19 cellular contexts compared by ENCODE assay signal in genomic region chr1:41073971-41074370, GRCh38. TPM values are rescaled to one million over a fixed set of nuclear protein-coding genes. Genes with fewer than 3 reads are reported as not detected.
DNase-seq lines count a peak whose midpoint lies in the region; ATAC-seq and TF ChIP-seq lines count a peak whose summit lies in the region.
"Had no signal": no experiment of that assay in that cellular context is flagged by ENCODE, and none has a peak within 500 bp of the region (broad histone marks: within the 10 kb centered on the region; RNA-seq: fewer than 3 reads in every experiment).

No MANE protein-coding gene starts in this region.

- no peak overlapping the region for H3K4me2 ChIP-seq in osteoblast (ENCODE audit: insufficient read depth, low read length)

- TF ChIP-seq CTCF in osteoblast (IDR thresholded peaks at IDR 0.05; ENCODE audit: extremely low read depth, low read depth, low read length) = no peak

- no peak overlapping the region for H3K4me3 ChIP-seq in osteoblast (ENCODE audit: insufficient read depth, low read length)
- H3K4me3 ChIP-seq: upper lobe of right lung had no signal

- no peaks in the 10 kb centered on the region for H3K27me3 ChIP-seq in osteoblast (ENCODE audit: insufficient read depth, low read length)
- H3K27me3 ChIP-seq: upper lobe of right lung had no signal

- ATAC-seq in GM21723 (IDR thresholded peaks at IDR 0.05; ENCODE audit: unreplicated experiment) (no peak), GM18511 (IDR thresholded peaks at IDR 0.05; ENCODE audit: unreplicated experiment) (no peak)
- ATAC-seq: activated CD4-positive, alpha-beta T cell treated with anti-CD3 and anti-CD28 coated beads for 36 hours; left colon; upper lobe of right lung had no signal

- H3K9me3 ChIP-seq in osteoblast (ENCODE audit: low read depth, low read length) = no peaks in the 10 kb centered on the region

- no peaks in the 10 kb centered on the region for H4K20me1 ChIP-seq in osteoblast (ENCODE audit: insufficient read depth, low read length)

- no peaks in the 10 kb centered on the region for H3K79me2 ChIP-seq in osteoblast (ENCODE audit: insufficient read depth, low read length)

- H2AFZ ChIP-seq in osteoblast (ENCODE audit: low read length) = no peak overlapping the region

- peaks cover 13% of the 10 kb centered on the region for H3K36me3 ChIP-seq in osteoblast (ENCODE audit: insufficient read depth, low read length)

- DNase-seq in EL = peak; percentile 71
- peak; percentile 37 for DNase-seq in RKO (ENCODE audit: low spot score)
- DNase-seq in epithelial cell of prostate (ENCODE audit: low read depth, low spot score) = peak; percentile 3
- peak; percentile 82 for DNase-seq in osteoblast (ENCODE audit: insufficient read length, low spot score, missing footprints)
- DNase-seq in stimulated activated naive CD4-positive, alpha-beta T cell (lab: John Stamatoyannopoulos, UW) = no peak
- DNase-seq in superior temporal gyrus (ENCODE audit: extremely low spot score) = no peak
- DNase-seq: activated CD4-positive, alpha-beta T cell treated with anti-CD3 and anti-CD28 coated beads for 36 hours; activated T-cell treated with anti-CD3 and anti-CD28 coated beads, Interleukin-2, amount 50 U/mL, for 24 hours; CD4-positive, alpha-beta T cell; GF-D8; glutamatergic neuron; GOT3; left colon; NCI-H2029 treated with DMSO at 0.1 percent for 48 hours; NCI-H748 treated with DMSO at 0.1 percent for 48 hours; T-helper 2 cell; upper lobe of right lung had no signal

- peaks cover 10% of the 10 kb centered on the region for H3K4me1 ChIP-seq in osteoblast (ENCODE audit: insufficient read depth, low read length)
- H3K4me1 ChIP-seq: upper lobe of right lung had no signal

- no peak overlapping the region for H3K27ac ChIP-seq in epithelial cell of prostate
- no peak overlapping the region for H3K27ac ChIP-seq in osteoblast (ENCODE audit: low read depth, low read length)
- H3K27ac ChIP-seq: upper lobe of right lung had no signal

RNA-seq across cellular contexts. Expression of gene SLFNL1, which starts 52.4 kb away (rescaled TPM):
- 0.59 and 0.72 TPM in 2 replicates for total RNA-seq in osteoblast

Comparison
In these comparisons a context has a peak if more than half of its experiments do, and no peak if none do; other contexts are left out.
1. DNase-seq: peak in EL (single experiment), RKO (single experiment), epithelial cell of prostate (single experiment) and osteoblast (single experiment); none in stimulated activated naive CD4-positive, alpha-beta T cell (0 of 6) and superior temporal gyrus (single experiment).